ENCODE assay signal across 11 cellular contexts in the genomic region with DNA sequence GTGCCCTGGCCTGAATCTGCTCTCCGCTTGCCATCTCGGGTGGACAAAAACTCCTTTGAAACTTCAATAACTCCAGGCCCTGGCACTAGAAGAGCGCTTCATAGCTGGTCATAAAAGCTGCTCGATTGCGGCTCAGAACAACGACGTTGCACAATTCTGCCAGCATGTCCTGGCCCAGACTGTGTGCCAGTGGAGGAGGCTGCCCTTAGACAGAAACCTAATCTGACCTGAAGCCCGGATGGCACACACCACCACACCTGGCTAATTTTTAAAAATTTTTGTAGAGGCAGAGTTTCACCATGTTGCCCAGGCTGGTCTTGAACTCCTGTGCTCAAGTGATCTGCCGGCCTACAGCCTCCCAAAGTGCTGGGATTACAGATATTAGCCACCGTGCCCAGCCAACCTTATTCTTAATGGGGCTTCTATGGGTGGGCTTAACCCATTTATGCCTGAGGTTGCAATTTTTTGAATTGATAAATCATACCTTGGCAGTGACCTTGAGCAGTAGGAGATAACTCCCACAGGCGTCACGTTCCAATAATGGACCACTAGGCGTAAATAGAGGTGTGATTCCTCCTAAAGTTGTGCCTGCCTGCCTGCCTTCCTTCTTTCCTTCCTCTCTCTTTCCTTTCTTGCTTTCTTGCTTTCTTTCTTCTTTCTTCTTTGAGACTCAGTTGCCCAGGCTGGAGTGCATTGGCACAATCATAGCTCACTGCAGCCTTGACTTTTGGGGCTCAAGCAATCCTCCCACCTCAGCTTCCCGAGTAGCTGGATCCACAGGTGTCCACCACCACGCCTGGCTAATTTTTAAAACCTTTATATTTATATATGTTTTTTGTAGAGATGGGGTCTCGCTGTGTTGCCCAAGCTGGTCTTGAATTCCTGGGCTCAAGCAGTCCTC. TPM values are rescaled to one million over a fixed set of nuclear protein-coding genes. Genes with fewer than 3 reads are reported as not detected.
DNase-seq lines count a peak whose midpoint lies in the region; ATAC-seq and TF ChIP-seq lines count a peak whose summit lies in the region.
"Had no signal": no experiment of that assay in that cellular context is flagged by ENCODE, and none has a peak within 500 bp of the region (broad histone marks: within the 10 kb centered on the region; RNA-seq: fewer than 3 reads in every experiment).

No MANE protein-coding gene starts in this region.

- WGBS in esophagus muscularis mucosa, result 92% methylated on average over 15 of the region's 16 CpGs
- WGBS in neuronal stem cell (ENCODE audit: extremely low coverage in 2 of 2, insufficient read length in 2 of 2, insufficient replicate concordance in 1 of 2), 2 donors, result no CpG with 5 or more reads among the region's 16 CpGs
- 70 to 76% methylated on average over 16 of the region's 16 CpGs for WGBS in tibial nerve, 2 donors

- POLR2A ChIA-PET in Caco-2 (lab: Charles Lee) (interaction anchor here (1.9 kb wide), 1 partner anchor 20 kb away, joined by 11 read pairs; no protein-coding TSS in a partner anchor), Panc1 (lab: Charles Lee) (no interaction called here)

- H3K4me1 ChIP-seq in Caco-2 (peaks cover 23% of the 10 kb centered on the region), Panc1 (ENCODE audit: control insufficient read depth, insufficient read depth, low read length) (peaks cover 39% of the 10 kb centered on the region), esophagus muscularis mucosa (peaks cover 28 to 59% (median 47%) of the 10 kb centered on the region in 4 donors), neuronal stem cell (ENCODE audit: control insufficient read depth in 2 of 2, insufficient read depth in 1 of 2, low read depth in 1 of 2, low read length in 2 of 2) (peaks cover 8 to 12% of the 10 kb centered on the region in 2 donors), tibial nerve (peaks cover 0 to 56% (median 20%) of the 10 kb centered on the region in 4 donors)

- DNase-seq in Caco-2 (no peak), Panc1 (ENCODE audit: low read depth, low spot score) (no peak), esophagus muscularis mucosa (ENCODE audit: extremely low spot score) (no peak), neuronal stem cell (ENCODE audit: low spot score) (no peak), tibial nerve (ENCODE audit: low spot score in 2 of 2) (no peak), NCI-H1694 (lab: John Stamatoyannopoulos, UW) (no peak), mesenteric fat pad (ENCODE audit: low spot score) (no peak)
- DNase-seq: activated naive CD4-positive, alpha-beta T cell; DMS 273 treated with DMSO at 0.1 percent for 48 hours; stimulated activated naive CD4-positive, alpha-beta T cell had no signal

- peak; percentile 1; the same call in 1 of the 2 replicates for ATAC-seq in Panc1
- ATAC-seq in GM18519 (IDR thresholded peaks at IDR 0.05; ENCODE audit: low FRiP score, unreplicated experiment), result no peak

- H2BK120ac ChIP-seq in neuronal stem cell (ENCODE audit: low read depth, low read length), result no peak overlapping the region

- intact Hi-C loops in Caco-2 (cut with micrococcal nuclease; ENCODE audit: unreplicated experiment) (loop anchor here (1.0 to 5.0 kb wide), 3 partner anchors 19 to 91 kb away; a partner anchor contains a TSS), Panc1 (cut with micrococcal nuclease; ENCODE audit: unreplicated experiment) (no loop called here), esophagus muscularis mucosa (cut with DNase I) (no loop called here)

- H3K4me1 Mint-ChIP-seq in Caco-2 (ENCODE audit: low read depth, unreplicated experiment), result no peaks in the 10 kb centered on the region

- H3K9me3 ChIP-seq in Caco-2 (no peaks in the 10 kb centered on the region), Panc1 (ENCODE audit: control insufficient read depth, insufficient read depth, low read depth, low read length) (no peaks in the 10 kb centered on the region), esophagus muscularis mucosa (no peaks in the 10 kb centered on the region), neuronal stem cell (replicated peaks in 1 of 2; ENCODE audit: control insufficient read depth in 2 of 2, insufficient read depth in 1 of 2, low read depth in 1 of 2, low read length in 2 of 2) (no peaks in the 10 kb centered on the region), tibial nerve (no peaks in the 10 kb centered on the region)

- BruUV-seq in Caco-2 (replicated peaks; lab: Mats Ljungman, UMichigan) (no TSS peak), Panc1 (replicated peaks; lab: Mats Ljungman, UMichigan) (no TSS peak)

- TF ChIP-seq EP300 in esophagus muscularis mucosa (IDR thresholded peaks at IDR 0.05) (no peak), tibial nerve (IDR thresholded peaks at IDR 0.05) (no peak)

- H3K27me3 ChIP-seq in Caco-2 (replicated peaks; ENCODE audit: control insufficient read depth, insufficient read depth, low read length), result no peaks in the 10 kb centered on the region
- no peaks in the 10 kb centered on the region for H3K27me3 ChIP-seq in Panc1 (ENCODE audit: control insufficient read depth, insufficient read depth, low read length)
- peaks cover 0 to 34% (median 2%) of the 10 kb centered on the region in 4 donors for H3K27me3 ChIP-seq in esophagus muscularis mucosa
- H3K27me3 ChIP-seq in neuronal stem cell (ENCODE audit: control insufficient read depth in 3 of 3, insufficient read depth in 3 of 3, low read depth in 1 of 3, low read length in 3 of 3), result peaks cover 8 to 61% (median 25%) of the 10 kb centered on the region in 3 experiments
- H3K27me3 ChIP-seq in tibial nerve, result peaks cover 0 to 46% of the 10 kb centered on the region in 2 donors

- H4K91ac ChIP-seq in neuronal stem cell (ENCODE audit: low read depth, low read length, poor library complexity), result no peak overlapping the region

- H3K4me3 Mint-ChIP-seq in Caco-2 (ENCODE audit: unreplicated experiment), result peak overlapping the region; percentile 88

- H3K9me3 Mint-ChIP-seq in Caco-2 (ENCODE audit: unreplicated experiment), result no peaks in the 10 kb centered on the region

- H3K36me3 Mint-ChIP-seq in Caco-2 (ENCODE audit: insufficient read depth, unreplicated experiment), result peaks cover 5% of the 10 kb centered on the region

- TF ChIP-seq CTCF in Caco-2 (IDR thresholded peaks at IDR 0.05; ENCODE audit: insufficient read depth in 1 of 2, low read depth in 1 of 2, low read length in 1 of 2, severe bottlenecking in 1 of 2, unreplicated experiment in 1 of 2), result no peak
- TF ChIP-seq CTCF in Panc1 (IDR thresholded peaks at IDR 0.05), result no peak
- no peak for TF ChIP-seq CTCF in esophagus muscularis mucosa (IDR thresholded peaks at IDR 0.05)
- TF ChIP-seq CTCF in tibial nerve (IDR thresholded peaks at IDR 0.05), result no peak

- H3K9ac ChIP-seq in neuronal stem cell (ENCODE audit: low read depth, low read length, poor library complexity), result no peak overlapping the region

- no peak overlapping the region for H3K18ac ChIP-seq in neuronal stem cell (ENCODE audit: low read length)

- no peak overlapping the region for H4K8ac ChIP-seq in neuronal stem cell (ENCODE audit: low read depth, low read length)

- H2BK5ac ChIP-seq in neuronal stem cell (ENCODE audit: low read length), result no peak overlapping the region

- H3K36me3 ChIP-seq in Caco-2 (ENCODE audit: control insufficient read depth, insufficient read depth, low read length) (no peaks in the 10 kb centered on the region), Panc1 (ENCODE audit: control insufficient read depth, insufficient read depth, low read length) (no peaks in the 10 kb centered on the region), esophagus muscularis mucosa (no peaks in the 10 kb centered on the region), neuronal stem cell (replicated peaks in 1 of 2; ENCODE audit: control insufficient read depth in 2 of 2, insufficient read depth in 2 of 2, low read length in 2 of 2) (no peaks in the 10 kb centered on the region), tibial nerve (no peaks in the 10 kb centered on the region)

- H2BK12ac ChIP-seq in neuronal stem cell (ENCODE audit: low read length), result no peak overlapping the region

- H3K4ac ChIP-seq in neuronal stem cell (ENCODE audit: low read length), result no peak overlapping the region

- H3K23ac ChIP-seq in neuronal stem cell (ENCODE audit: low read depth, low read length, poor library complexity), result no peak overlapping the region

- H2AK5ac ChIP-seq in neuronal stem cell (ENCODE audit: low read depth, low read length), result no peak overlapping the region

- CTCF ChIA-PET in Caco-2 (lab: Charles Lee) (interaction anchor here (0.6 to 1.6 kb wide), 2 partner anchors 20 to 169 kb away, joined by 3 to 4 read pairs; a partner anchor contains a TSS), Panc1 (lab: Charles Lee) (no interaction called here)

- H3K4me3 ChIP-seq in Caco-2 (ENCODE audit: low read depth, low read length) (peak overlapping the region; percentile 21), Panc1 (ENCODE audit: low read depth in 2 of 2, low read length in 2 of 2) (peak overlapping the region; percentile 43 to 93; a peak in 3 of 4 replicates), esophagus muscularis mucosa (peak overlapping the region in 1 of 4 donors; percentile 73), neuronal stem cell (ENCODE audit: low read length in 2 of 2) (no peak overlapping the region), tibial nerve (peak overlapping the region in 1 of 4 donors; percentile 47)

- no peak for TF ChIP-seq POLR2A in esophagus muscularis mucosa (IDR thresholded peaks at IDR 0.05; ENCODE audit: low read depth)
- TF ChIP-seq POLR2A in tibial nerve (IDR thresholded peaks at IDR 0.05), result no peak

- H2AFZ ChIP-seq in neuronal stem cell (ENCODE audit: low read length), result no peak overlapping the region

- peak overlapping the region; percentile 59 for H3K27ac Mint-ChIP-seq in Caco-2 (ENCODE audit: unreplicated experiment)

- H3K14ac ChIP-seq in neuronal stem cell (ENCODE audit: low read length), result no peak overlapping the region

- no peak overlapping the region for H2BK15ac ChIP-seq in neuronal stem cell (ENCODE audit: low read length)

- peak overlapping the region; percentile 72 for H3K27ac ChIP-seq in Panc1 (ENCODE audit: low read length)
- H3K27ac ChIP-seq in esophagus muscularis mucosa (replicated peaks in 1 of 4), result peak overlapping the region; percentile 69 to 82 (median 74)
- H3K27ac ChIP-seq in neuronal stem cell (replicated peaks; ENCODE audit: low read length), result no peak overlapping the region
- H3K27ac ChIP-seq in tibial nerve, result peak overlapping the region in 2 of 4 donors; percentile 69 to 79

- no peaks in the 10 kb centered on the region for H3K79me1 ChIP-seq in neuronal stem cell (ENCODE audit: low read depth, low read length)

- H3K4me2 ChIP-seq in neuronal stem cell (ENCODE audit: insufficient read depth, low read length, poor library complexity, severe bottlenecking), result peak overlapping the region; percentile 99

- no peaks in the 10 kb centered on the region for H3K27me3 Mint-ChIP-seq in Caco-2 (ENCODE audit: insufficient read depth, unreplicated experiment)

- in situ Hi-C loops in Panc1 (cut with HindIII; ENCODE audit: low pct_unique_long_range_greater_than_20kb, low sequenced_read_pairs), result no loop called here

RNA-seq across cellular contexts. Expression of a gene that starts 1.1 kb away (rescaled TPM):
- total RNA-seq in Caco-2 (2022) (61.5 and 68.1 TPM in 2 replicates), Panc1 (2021; ENCODE audit: unreplicated experiment) (89.4 TPM), esophagus muscularis mucosa (10 to 100 TPM; 36.3 to 78.4 (median 57.4) TPM), tibial nerve (100 to 1,000 TPM in 3 of 4 donors, 10 to 100 TPM in 1; 52.2 to 246 (median 200) TPM), mesenteric fat pad (10.9 TPM)
- polyA plus RNA-seq in Panc1 (2012; ENCODE audit: insufficient read length), result 97.1 TPM
- polyA plus RNA-seq in neuronal stem cell (2013, experiment 1 of 2), result 0.82 TPM
- 0.98 TPM for polyA plus RNA-seq in neuronal stem cell (2013, experiment 2 of 2)

RNA-seq across cellular contexts. Expression of a gene that starts 20.1 kb away (rescaled TPM):
- total RNA-seq in Caco-2 (2022), result 0.14 and 0.67 TPM in 2 replicates
- 0.26 TPM for total RNA-seq in Panc1 (2021; ENCODE audit: unreplicated experiment)
- polyA plus RNA-seq in Panc1 (2012; ENCODE audit: insufficient read length), result 0.33 TPM
- 1 to 10 TPM in 2 of 4 donors, under 1 TPM in 2; 0.83 to 1.8 (median 1.1) TPM for total RNA-seq in esophagus muscularis mucosa
- polyA plus RNA-seq in neuronal stem cell (2013, experiment 1 of 2), result 0.11 TPM
- 0.08 TPM for polyA plus RNA-seq in neuronal stem cell (2013, experiment 2 of 2)
- total RNA-seq in tibial nerve, result 10 to 100 TPM; 12.0 to 29.0 (median 13.6) TPM
- total RNA-seq in mesenteric fat pad, result 0.35 TPM

Comparison
In these comparisons a context has a peak if more than half of its experiments do, and no peak if none do; other contexts are left out.
1. H3K4me3 ChIP-seq: peak in Caco-2 (single experiment) and Panc1 (2 of 2); none in neuronal stem cell (0 of 2).